Comparison of ENCODE assay signal across 27 cellular contexts in genomic region chr1:59124166-59124565, GRCh38.
DNase-seq lines count a peak whose midpoint lies in the region; ATAC-seq and TF ChIP-seq lines count a peak whose summit lies in the region.
"Had no signal": no experiment of that assay in that cellular context is flagged by ENCODE, and none has a peak within 500 bp of the region (broad histone marks: within the 10 kb centered on the region; RNA-seq: fewer than 3 reads in every experiment).

No MANE protein-coding gene starts in this region.

- in situ Hi-C loops in IMR-90 (cut with MboI; ENCODE audit: low sequenced_read_pairs) = no loop called here
- in situ Hi-C loops in brain microvascular endothelial cell (cut with HindIII; ENCODE audit: low pct_ligation_motif_present, low sequenced_read_pairs) = no loop called here

- no peak overlapping the region for H3K4me2 ChIP-seq in IMR-90 (ENCODE audit: low read depth, low read length)

- peaks cover 5% of the 10 kb centered on the region for H3K9me3 Mint-ChIP-seq in progenitor cell of endocrine pancreas (ENCODE audit: low read depth)

- no peak overlapping the region for H2AK9ac ChIP-seq in IMR-90 (replicated peaks; ENCODE audit: low read depth, low read length, poor library complexity)

- peaks cover 11% of the 10 kb centered on the region for H3K9me1 ChIP-seq in IMR-90 (ENCODE audit: insufficient read depth, low read length)

- no peak overlapping the region for H3K18ac ChIP-seq in IMR-90 (ENCODE audit: low read depth, low read length)

- H4K8ac ChIP-seq in IMR-90 (ENCODE audit: low read depth in 2 of 2, low read length in 2 of 2) = no peak overlapping the region

- WGBS in IMR-90 (ENCODE audit: extremely low coverage in 2 of 2, insufficient read length in 1 of 2), 2 experiments = no CpG with 5 or more reads among the region's 2 CpGs

- H3K4me1 ChIP-seq in IMR-90 (ENCODE audit: control insufficient read depth, insufficient read depth, low read length) = peaks cover 11% of the 10 kb centered on the region
- H3K4me1 ChIP-seq: body of pancreas, prostate gland had no signal

- H3K27ac ChIP-seq in IMR-90 (ENCODE audit: insufficient read depth, low read length) (no peak overlapping the region), brain microvascular endothelial cell (peak overlapping the region; percentile 70)
- H3K27ac ChIP-seq: body of pancreas, C4-2B, prostate gland, skin epidermis, suprapubic skin had no signal

- H3K9me3 ChIP-seq in IMR-90 (ENCODE audit: control insufficient read depth, insufficient read depth, low read length) = no peaks in the 10 kb centered on the region
- H3K9me3 ChIP-seq: body of pancreas, prostate gland, suprapubic skin had no signal

- H3K14ac ChIP-seq in IMR-90 (replicated peaks; ENCODE audit: low read depth, low read length) = no peak overlapping the region

- no peak overlapping the region for H3K9ac ChIP-seq in IMR-90 (ENCODE audit: low read depth, low read length)

- no peak overlapping the region for H3K56ac ChIP-seq in IMR-90 (ENCODE audit: extremely low read depth, insufficient read depth, low read length)

- no peak for TF ChIP-seq RAD21 in IMR-90 (IDR thresholded peaks at IDR 0.05; ENCODE audit: low read length)

- no peak overlapping the region for H2AK5ac ChIP-seq in IMR-90 (ENCODE audit: low read depth, low read length)

- H3K27me3 Mint-ChIP-seq in progenitor cell of endocrine pancreas = peaks cover 3% of the 10 kb centered on the region
- H3K27me3 Mint-ChIP-seq: activated naive CD8-positive, alpha-beta T cell treated with anti-CD3 and anti-CD28 coated beads for 36 hours had no signal

- dilution Hi-C loops in IMR-90 (cut with HindIII; ENCODE audit: low sequenced_read_pairs, unreplicated experiment) = no loop called here

- H3K27ac Mint-ChIP-seq in progenitor cell of endocrine pancreas = no peak overlapping the region
- H3K27ac Mint-ChIP-seq: activated naive CD8-positive, alpha-beta T cell treated with anti-CD3 and anti-CD28 coated beads for 36 hours; activated T-helper 2 cell treated with anti-CD3 and anti-CD28 coated beads, Interferon-gamma antibody, Interleukin-2, Interleukin-4, amounts not matched to agents 10 μg/mL and 5 μg/mL and 100 μg/mL, durations not matched to agents 14 hours and 24 hours and 36 hours had no signal

- H3K4me1 Mint-ChIP-seq in progenitor cell of endocrine pancreas (ENCODE audit: low read depth) = peaks cover 2% of the 10 kb centered on the region

- TF ChIP-seq POLR2A in IMR-90 (IDR thresholded peaks at IDR 0.05; ENCODE audit: low read depth, low read length) = no peak

- no peak overlapping the region for H2BK5ac ChIP-seq in IMR-90 (ENCODE audit: low read depth, low read length, poor library complexity, severe bottlenecking)

- peak overlapping the region; percentile 55; the same call in 1 of the 3 replicates for H2BK15ac ChIP-seq in IMR-90 (ENCODE audit: low read depth, low read length)

- no peak overlapping the region for H3K4ac ChIP-seq in IMR-90 (ENCODE audit: low read depth, low read length)

- no TSS peak for BruUV-seq in IMR-90 (replicated peaks; lab: Mats Ljungman, UMichigan)

- no peaks in the 10 kb centered on the region for H3K36me3 ChIP-seq in IMR-90 (ENCODE audit: control insufficient read depth, insufficient read depth, low read length)
- H3K36me3 ChIP-seq in brain microvascular endothelial cell (replicated peaks) = no peaks in the 10 kb centered on the region
- H3K36me3 ChIP-seq: prostate gland, suprapubic skin had no signal

- H4K20me1 ChIP-seq in IMR-90 (ENCODE audit: insufficient read depth, low read length) = no peaks in the 10 kb centered on the region

- H3K4me3 ChIP-seq in IMR-90 (ENCODE audit: insufficient read depth, low read depth, low read length) (no peak overlapping the region), brain microvascular endothelial cell (ENCODE audit: low read depth, low read length) (no peak overlapping the region), fibroblast of villous mesenchyme (ENCODE audit: low read depth, low read length) (no peak overlapping the region)
- H3K4me3 ChIP-seq: body of pancreas, prostate gland, skin epidermis, suprapubic skin had no signal

- no peak for ATAC-seq in IMR-90 (ENCODE audit: low read depth)
- ATAC-seq in HG02973 (IDR thresholded peaks at IDR 0.05; ENCODE audit: unreplicated experiment) = no peak
- no peak for ATAC-seq in HG03196 (IDR thresholded peaks at IDR 0.05; ENCODE audit: unreplicated experiment)
- ATAC-seq: body of pancreas, HCT116 had no signal

- no peaks in the 10 kb centered on the region for H3K36me3 Mint-ChIP-seq in progenitor cell of endocrine pancreas (ENCODE audit: insufficient read depth)
- H3K36me3 Mint-ChIP-seq: activated naive CD8-positive, alpha-beta T cell treated with anti-CD3 and anti-CD28 coated beads for 36 hours had no signal

- no peaks in the 10 kb centered on the region for H3K27me3 ChIP-seq in IMR-90 (ENCODE audit: control insufficient read depth, insufficient read depth, low read length)
- no peaks in the 10 kb centered on the region for H3K27me3 ChIP-seq in brain microvascular endothelial cell (replicated peaks)
- H3K27me3 ChIP-seq: body of pancreas, suprapubic skin had no signal

- CTCF ChIA-PET in IMR-90 (lab: Yijun Ruan, JAX) = no interaction called here

- H4K91ac ChIP-seq in IMR-90 (ENCODE audit: insufficient read depth, low read depth, low read length) = no peak overlapping the region

- H2BK20ac ChIP-seq in IMR-90 (ENCODE audit: low read depth, low read length) = peak overlapping the region; percentile 7; the same call in 1 of the 2 replicates

- 0 out of 2 replicates have a peak overlapping the region, but pooled peaks have one; percentile 22 for H4K5ac ChIP-seq in IMR-90 (ENCODE audit: low read depth, low read length)

- DNase-seq in AG20443 (ENCODE audit: low spot score) = peak; percentile 22
- peak; percentile 61 for DNase-seq in IMR-90
- peak; percentile 57 for DNase-seq in brain microvascular endothelial cell
- DNase-seq in fibroblast of villous mesenchyme (ENCODE audit: low read depth) = peak; percentile 76
- no peak for DNase-seq in NCI-H1048 (lab: John Stamatoyannopoulos, UW)
- no peak for DNase-seq in progenitor cell of endocrine pancreas (ENCODE audit: low spot score, unreplicated experiment)
- DNase-seq: ACHN; activated CD4-positive, alpha-beta T cell treated with anti-CD3 and anti-CD28 coated beads for 4 hours; activated naive CD8-positive, alpha-beta T cell treated with anti-CD3 and anti-CD28 coated beads for 36 hours; body of pancreas; cortex of kidney; foreskin melanocyte; hypothalamus; KG1; NCI-H2081; NCI-H82; stimulated activated CD4-positive, alpha-beta T cell treated with anti-CD3 and anti-CD28 coated beads, Interleukin-1b, Interleukin-23, amount 100 ng/mL, for 48 hours; T-helper 1 cell had no signal

- no peaks in the 10 kb centered on the region for H3K79me1 ChIP-seq in IMR-90 (ENCODE audit: low read depth in 1 of 2, low read length in 2 of 2)

- intact Hi-C loops in IMR-90 (cut with micrococcal nuclease) = no loop called here

- no peak overlapping the region for H3K4me3 Mint-ChIP-seq in progenitor cell of endocrine pancreas (ENCODE audit: low read depth)
- H3K4me3 Mint-ChIP-seq: activated naive CD8-positive, alpha-beta T cell treated with anti-CD3 and anti-CD28 coated beads for 36 hours; neural crest cell had no signal

- POLR2A ChIA-PET in IMR-90 (lab: Charles Lee; ENCODE audit: unreplicated experiment) = no interaction called here

- H3K23ac ChIP-seq in IMR-90 (ENCODE audit: low read depth, low read length) = no peak overlapping the region

- H2BK120ac ChIP-seq in IMR-90 (ENCODE audit: low read depth, low read length) = no peak overlapping the region

- TF ChIP-seq CTCF in IMR-90 (conservative IDR thresholded peaks at IDR 0.05; ENCODE audit: low read depth, low read length) = no peak
- TF ChIP-seq CTCF in brain microvascular endothelial cell (IDR thresholded peaks at IDR 0.05; ENCODE audit: low read depth, low read length, missing control alignments) = no peak
- TF ChIP-seq CTCF in fibroblast of villous mesenchyme (IDR thresholded peaks at IDR 0.05; ENCODE audit: insufficient read depth, low read depth, low read length) = no peak
- TF ChIP-seq CTCF in progenitor cell of endocrine pancreas (IDR thresholded peaks at IDR 0.05; ENCODE audit: unreplicated experiment) = no peak

- H2AFZ ChIP-seq in IMR-90 (replicated peaks; ENCODE audit: low read length, poor library complexity) = no peak overlapping the region

TF ChIP-seq in IMR-90, 13 proteins besides CTCF, POLR2A, EP300 and RAD21:
- no peak for TF ChIP-seq ELK1 (IDR thresholded peaks at IDR 0.05; ENCODE audit: borderline replicate concordance, low read depth, low read length)
- peak; percentile 87 for TF ChIP-seq CEBPB (IDR thresholded peaks at IDR 0.05; ENCODE audit: low read depth, low read length)
- TF ChIP-seq RFX5 (IDR thresholded peaks at IDR 0.05; ENCODE audit: low read depth, low read length) = no peak
- no peak for TF ChIP-seq SMC3 (IDR thresholded peaks at IDR 0.05; ENCODE audit: low read depth, low read length)
- TF ChIP-seq RCOR1 (IDR thresholded peaks at IDR 0.05; ENCODE audit: insufficient replicate concordance, low read length) = no peak
- no peak for TF ChIP-seq MXI1 (IDR thresholded peaks at IDR 0.05; ENCODE audit: borderline replicate concordance, low read depth, low read length)
- peak; percentile 51; the same call in 1 of the 2 replicates for TF ChIP-seq FOS (IDR thresholded peaks at IDR 0.05; ENCODE audit: low read depth, low read length)
- no peak for TF ChIP-seq USF2 (IDR thresholded peaks at IDR 0.05; ENCODE audit: low read depth, low read length)

Comparison
In these comparisons a context has a peak if more than half of its experiments do, and no peak if none do; other contexts are left out.
1. DNase-seq: peak in AG20443 (single experiment), IMR-90 (single experiment), brain microvascular endothelial cell (single experiment) and fibroblast of villous mesenchyme (single experiment); none in NCI-H1048 (single experiment) and progenitor cell of endocrine pancreas (single experiment).